In the genomic region with DNA sequence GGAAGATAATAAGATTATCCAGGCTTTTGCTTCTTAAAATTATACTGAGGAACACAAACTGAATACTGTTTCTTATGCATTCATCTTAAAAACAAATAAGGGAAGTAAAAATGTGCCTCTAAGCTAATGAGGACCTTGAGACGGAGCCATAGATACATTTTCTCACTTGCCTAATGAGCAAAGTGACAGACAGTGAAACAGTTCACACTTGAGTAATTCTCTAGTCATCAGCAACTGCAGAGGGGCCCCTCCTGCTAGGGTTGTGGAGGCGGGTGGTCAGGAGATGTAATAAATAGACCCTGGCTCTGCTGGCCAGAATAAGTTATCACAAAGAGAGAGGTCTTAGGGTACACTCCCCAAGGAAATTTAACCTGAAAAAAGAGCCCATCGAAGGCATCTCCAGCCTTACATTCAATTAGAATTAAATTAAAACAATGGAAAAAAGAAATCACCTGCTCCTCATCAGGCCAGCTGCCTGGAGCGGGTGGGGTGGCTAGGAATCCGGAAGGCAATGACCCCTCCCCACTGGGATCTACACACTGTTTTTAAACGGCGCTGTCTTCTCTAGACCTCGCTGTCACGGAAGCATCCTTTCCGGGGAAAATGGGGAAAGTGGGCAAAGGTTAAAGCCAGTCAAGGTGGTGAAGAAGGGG, we compare ENCODE assay signal across 10 cellular contexts. TPM values are rescaled to one million over a fixed set of nuclear protein-coding genes. Genes with fewer than 3 reads are reported as not detected.
A peak's percentile ranks its signal among the peaks of the same experiment; 100 is the strongest.
DNase-seq lines count a peak whose midpoint lies in the region; ATAC-seq and TF ChIP-seq lines count a peak whose summit lies in the region.
"Had no signal": no experiment of that assay in that cellular context is flagged by ENCODE, and none has a peak within 500 bp of the region (broad histone marks: within the 10 kb centered on the region; RNA-seq: fewer than 3 reads in every experiment).

No MANE protein-coding gene starts in this region.

- no peaks in the 10 kb centered on the region for H3K36me3 ChIP-seq in spleen
- H3K36me3 ChIP-seq in tibial artery, result no peaks in the 10 kb centered on the region
- H3K36me3 ChIP-seq in breast epithelium, result no peaks in the 10 kb centered on the region

- TF ChIP-seq POLR2A in spleen (IDR thresholded peaks at IDR 0.05) (no peak), breast epithelium (IDR thresholded peaks at IDR 0.05) (no peak)

- H3K4me1 ChIP-seq in spleen (peaks cover 0 to 51% (median 29%) of the 10 kb centered on the region in 6 donors), tibial artery (no peaks in the 10 kb centered on the region), breast epithelium (no peaks in the 10 kb centered on the region)

- WGBS in spleen, 5 donors, result 59 to 71% (median 65%) methylated on average over 10 of the region's 10 CpGs

- intact Hi-C loops in spleen (cut with DNase I; ENCODE audit: low total_unique reads), result no loop called here
- intact Hi-C loops in tibial artery (cut with DNase I; ENCODE audit: low total_unique reads), result no loop called here
- intact Hi-C loops in breast epithelium (cut with DNase I; ENCODE audit: low total_unique reads), result no loop called here

- H3K4me3 ChIP-seq in spleen, result peak overlapping the region in 1 of 8 donors; percentile 27
- no peak overlapping the region for H3K4me3 ChIP-seq in tibial artery
- no peak overlapping the region for H3K4me3 ChIP-seq in breast epithelium

- peak; percentile 93 for ATAC-seq in GM19035 (IDR thresholded peaks at IDR 0.05; ENCODE audit: unreplicated experiment)
- peak; percentile 85 for ATAC-seq in HG02759 (IDR thresholded peaks at IDR 0.05; ENCODE audit: unreplicated experiment)
- peak; percentile 81 for ATAC-seq in HG03575 (IDR thresholded peaks at IDR 0.05; ENCODE audit: extremely low read depth, insufficient number of reproducible peaks, low FRiP score, unreplicated experiment)
- ATAC-seq in left lobe of liver, result no peak

- H3K9me3 ChIP-seq in spleen (no peaks in the 10 kb centered on the region), tibial artery (no peaks in the 10 kb centered on the region), breast epithelium (no peaks in the 10 kb centered on the region)

- TF ChIP-seq CTCF in spleen (IDR thresholded peaks at IDR 0.05 in 8 of 11, conservative IDR thresholded peaks at IDR 0.05 in 3 of 11) (no peak), tibial artery (IDR thresholded peaks at IDR 0.05) (no peak), breast epithelium (IDR thresholded peaks at IDR 0.05) (no peak)

- H3K27ac ChIP-seq in spleen (peak overlapping the region in 6 of 8 donors; percentile 47 to 79 (median 74)), tibial artery (no peak overlapping the region), breast epithelium (no peak overlapping the region)
- H3K27ac ChIP-seq: KMS-11 had no signal

- DNase-seq in spleen, result no peak
- no peak for DNase-seq in stimulated activated CD4-positive, alpha-beta T cell treated with anti-CD3 and anti-CD28 coated beads, Interleukin-15, amount 100 ng/mL, for 24 hours
- DNase-seq in left lobe of liver (ENCODE audit: low spot score), result no peak
- DNase-seq in tibial artery, result no peak
- no peak for DNase-seq in breast epithelium (ENCODE audit: low spot score in 2 of 2)
- DNase-seq: GDM1 had no signal

- no peaks in the 10 kb centered on the region for H3K27me3 ChIP-seq in spleen (replicated peaks in 1 of 7)
- H3K27me3 ChIP-seq in tibial artery, result peaks cover 0 to 3% of the 10 kb centered on the region in 2 donors
- H3K27me3 ChIP-seq in breast epithelium, result peaks cover 0 to 3% of the 10 kb centered on the region in 2 donors

RNA-seq across cellular contexts. Expression of a gene that starts 32.6 kb away (rescaled TPM):
- total RNA-seq in spleen (10 to 100 TPM; 23.9 to 42.7 (median 33.7) TPM), left lobe of liver (20.7 TPM), breast epithelium (10 to 100 TPM; 13.1 to 30.9 (median 20.3) TPM)
- polyA plus RNA-seq in spleen, result 10 to 100 TPM; 11.5 to 15.4 (median 12.3) TPM

RNA-seq across cellular contexts. Expression of a gene that starts 41.8 kb away (rescaled TPM):
- 10 to 100 TPM; 26.1 to 80.3 (median 50.8) TPM for total RNA-seq in spleen
- polyA plus RNA-seq in spleen, result 1 to 10 TPM; 4.3 to 7.4 (median 5.1) TPM
- total RNA-seq in left lobe of liver, result 12.1 TPM
- total RNA-seq in breast epithelium, result 10 to 100 TPM; 25.6 to 33.1 (median 32.9) TPM

Comparison
In these comparisons a context has a peak if more than half of its experiments do, and no peak if none do; other contexts are left out.
1. H3K27ac ChIP-seq: peak in spleen (6 of 8); none in tibial artery (0 of 2) and breast epithelium (0 of 2).